Comparison of ENCODE assay signal across 15 cellular contexts in the genomic region with DNA sequence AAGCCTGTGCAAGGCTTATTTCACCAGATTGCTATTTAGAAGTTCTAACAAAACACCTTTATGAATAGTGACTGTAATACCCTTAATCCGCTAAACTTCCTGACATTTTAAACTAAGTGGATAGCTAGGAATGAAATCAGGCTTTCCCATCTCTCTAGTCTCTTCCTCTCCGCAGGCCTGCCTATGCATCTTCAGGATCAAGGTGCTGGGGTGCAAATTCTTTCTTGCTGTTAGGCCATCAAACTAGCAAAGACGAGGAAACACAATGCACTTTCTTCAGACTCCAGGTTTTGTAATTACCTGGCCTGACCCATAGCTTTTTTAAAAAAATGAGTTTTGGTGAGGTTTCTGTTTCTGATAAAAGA.
"Had no signal": no experiment of that assay in that cellular context is flagged by ENCODE, and none has a peak within 500 bp of the region (broad histone marks: within the 10 kb centered on the region; RNA-seq: fewer than 3 reads in every experiment).

No MANE protein-coding gene starts in this region.

- H3K9me3 ChIP-seq: mucosa of descending colon, neutrophil had no signal

- ATAC-seq: naive thymus-derived CD4-positive, alpha-beta T cell; stimulated activated memory B cell treated with anti-CD40 and anti-IgM and Interleukin-4, amounts not matched to agents 10 μg/mL and 1 μg/mL and 100 μg/mL, for 72 hours; T-helper 17 cell had no signal

- H3K4me3 ChIP-seq: mucosa of descending colon had no signal

- H3K27ac ChIP-seq: neutrophil had no signal

- DNase-seq: activated CD4-positive, alpha-beta T cell treated with anti-CD3 and anti-CD28 coated beads, Interleukin-2, amount 10 ng/mL, durations not matched to agents 24 days and 14 days; activated CD8-positive, alpha-beta memory T cell treated with anti-CD3 and anti-CD28 coated beads for 24 hours; activated naive CD8-positive, alpha-beta T cell treated with anti-CD3 and anti-CD28 coated beads for 36 hours; amygdala; cortex of kidney; effector CD4-positive, alpha-beta T cell; foreskin melanocyte; head of caudate nucleus; mucosa of descending colon; naive thymus-derived CD4-positive, alpha-beta T cell; retina; stimulated activated CD4-positive, alpha-beta T cell treated with anti-CD3 and anti-CD28 coated beads, Interleukin-2, amount 100 ng/mL, for 48 hours; T-helper 17 cell had no signal
